In genomic region chr16:72935896-72936295, GRCh38 we compare ENCODE assay signal across 26 cellular contexts.
A peak's percentile ranks its signal among the peaks of the same experiment; 100 is the strongest.
DNase-seq lines count a peak whose midpoint lies in the region; ATAC-seq and TF ChIP-seq lines count a peak whose summit lies in the region.
"Had no signal": no experiment of that assay in that cellular context is flagged by ENCODE, and none has a peak within 500 bp of the region (broad histone marks: within the 10 kb centered on the region; RNA-seq: fewer than 3 reads in every experiment).

No MANE protein-coding gene starts in this region.

- H3K4me3 ChIP-seq in fibroblast of mammary gland (ENCODE audit: control insufficient read depth, low read depth, low read length): no peak overlapping the region
- H3K4me3 ChIP-seq in testis: no peak overlapping the region
- H3K4me3 ChIP-seq: dorsolateral prefrontal cortex, GM12878, upper lobe of left lung had no signal

- intact Hi-C loops in testis (cut with DNase I; ENCODE audit: low total_unique reads) (loop anchor here (5.0 to 10.0 kb wide), 2 partner anchors 49 to 121 kb away; no protein-coding TSS in a partner anchor), CD14-positive monocyte (cut with micrococcal nuclease) (loop anchor here (10.0 kb wide), 2 partner anchors 109 to 731 kb away; partner anchors contain the start of gene ZFHX3 (in 1 of the 2))

- TF ChIP-seq CTCF in fibroblast of mammary gland (conservative IDR thresholded peaks at IDR 0.05; ENCODE audit: control insufficient read depth, insufficient read depth, low read depth, low read length) (no peak), neural crest cell (conservative IDR thresholded peaks at IDR 0.05) (no peak), testis (IDR thresholded peaks at IDR 0.05) (no peak), CD14-positive monocyte (IDR thresholded peaks at IDR 0.05) (no peak)

- H3K4me1 ChIP-seq in testis: peaks cover 28% of the 10 kb centered on the region

- no peaks in the 10 kb centered on the region for H3K9me3 ChIP-seq in testis
- H3K9me3 ChIP-seq: upper lobe of left lung had no signal

- WGBS in testis, 2 donors: 46 to 69% methylated on average over 6 of the region's 6 CpGs

- no peak overlapping the region for H3K27ac ChIP-seq in testis
- H3K27ac ChIP-seq: dorsolateral prefrontal cortex, HL-60, upper lobe of left lung had no signal

- H3K27me3 Mint-ChIP-seq in neural crest cell (ENCODE audit: low read depth) (no peaks in the 10 kb centered on the region), CD14-positive monocyte (ENCODE audit: low read depth in 3 of 3) (no peaks in the 10 kb centered on the region)
- H3K27me3 Mint-ChIP-seq: activated naive CD8-positive, alpha-beta T cell had no signal

- H3K36me3 Mint-ChIP-seq in neural crest cell (ENCODE audit: low read depth): peaks cover 4% of the 10 kb centered on the region
- peaks cover 20 to 25% of the 10 kb centered on the region in 2 donors for H3K36me3 Mint-ChIP-seq in CD14-positive monocyte
- H3K36me3 Mint-ChIP-seq: activated CD4-positive, alpha-beta memory T cell treated with anti-CD3 and anti-CD28 coated beads for 36 hours; activated naive CD8-positive, alpha-beta T cell had no signal

- no peaks in the 10 kb centered on the region for H3K27me3 ChIP-seq in testis
- H3K27me3 ChIP-seq: dorsolateral prefrontal cortex, upper lobe of left lung had no signal

- TF ChIP-seq EP300 in Ishikawa (IDR thresholded peaks at IDR 0.05; ENCODE audit: borderline replicate concordance): no peak

- H3K4me1 Mint-ChIP-seq in neural crest cell: peaks cover 84% of the 10 kb centered on the region
- H3K4me1 Mint-ChIP-seq in CD14-positive monocyte: peaks cover 59% of the 10 kb centered on the region

- H3K36me3 ChIP-seq in testis (ENCODE audit: low read depth, missing control alignments): no peaks in the 10 kb centered on the region
- H3K36me3 ChIP-seq: upper lobe of left lung had no signal

- H3K27ac Mint-ChIP-seq in neural crest cell (ENCODE audit: unreplicated experiment) (no peak overlapping the region), CD14-positive monocyte (peak overlapping the region in 2 of 7 donors; percentile 71 to 85)
- H3K27ac Mint-ChIP-seq: activated CD4-positive, alpha-beta memory T cell treated with anti-CD3 and anti-CD28 coated beads for 36 hours; activated naive CD8-positive, alpha-beta T cell; activated T-helper 17 cell treated with anti-CD3 and anti-CD28 coated beads, Interleukin-2, amount 50 U/mL, for 72 hours; T-helper 1 cell treated with Interleukin-12 subunit alpha and Interleukin-12 subunit beta and Interleukin-4 antibody, amounts not matched to agents 30 μg/mL and 1 μg/mL, for 36 hours had no signal

- DNase-seq in fibroblast of mammary gland (ENCODE audit: low read depth) (peak; percentile 18), neural crest cell (ENCODE audit: low read depth, low spot score) (no peak), testis (peak; percentile 59), cerebellar cortex (ENCODE audit: low spot score) (no peak), CD14-positive monocyte (ENCODE audit: low spot score) (no peak)
- DNase-seq: activated CD4-positive, alpha-beta memory T cell treated with anti-CD3 and anti-CD28 coated beads for 36 hours; activated CD4-positive, CD25-positive, alpha-beta regulatory T cell treated with anti-CD3 and anti-CD28 coated beads, Interleukin-2, amount 50 U/mL, for 72 hours; activated CD8-positive, alpha-beta memory T cell treated with anti-CD3 and anti-CD28 coated beads, Interleukin-2, amount 50 U/mL, for 48 hours; aorta; central memory CD4-positive, alpha-beta T cell; dorsolateral prefrontal cortex; mammary epithelial cell; MV-4-11; NCI-H146; NCI-H2107; NCI-H446; NCI-H82; stimulated activated CD4-positive, alpha-beta T cell treated with anti-CD3 and anti-CD28 coated beads, Interleukin-2, amount 100 ng/mL, for 24 hours; upper lobe of left lung had no signal

- TF ChIP-seq POLR2A in testis (IDR thresholded peaks at IDR 0.05): no peak

- H3K9me3 Mint-ChIP-seq in neural crest cell: no peaks in the 10 kb centered on the region
- H3K9me3 Mint-ChIP-seq in CD14-positive monocyte: no peaks in the 10 kb centered on the region
- H3K9me3 Mint-ChIP-seq: activated CD4-positive, alpha-beta memory T cell treated with anti-CD3 and anti-CD28 coated beads for 36 hours; activated T-helper 17 cell treated with anti-CD3 and anti-CD28 coated beads, Interleukin-2, amount 50 U/mL, for 72 hours; T-helper 1 cell treated with Interleukin-12 subunit alpha and Interleukin-12 subunit beta and Interleukin-4 antibody, amounts not matched to agents 30 μg/mL and 1 μg/mL, for 36 hours had no signal

- no peak for ATAC-seq in GM19395 (IDR thresholded peaks at IDR 0.05; ENCODE audit: unreplicated experiment)
- ATAC-seq: activated T-helper 17 cell treated with anti-CD3 and anti-CD28 coated beads, Interleukin-2, amount 50 U/mL, for 72 hours; GM12878 had no signal

- no peak for TF ChIP-seq RAD21 in Ishikawa (IDR thresholded peaks at IDR 0.05; ENCODE audit: low read depth)

- H3K4me3 Mint-ChIP-seq in neural crest cell (peak overlapping the region; percentile 24), CD14-positive monocyte (no peak overlapping the region)
- H3K4me3 Mint-ChIP-seq: activated CD4-positive, alpha-beta memory T cell treated with anti-CD3 and anti-CD28 coated beads for 36 hours; activated naive CD8-positive, alpha-beta T cell; activated T-helper 17 cell treated with anti-CD3 and anti-CD28 coated beads, Interleukin-2, amount 50 U/mL, for 72 hours; T-helper 1 cell treated with Interleukin-12 subunit alpha and Interleukin-12 subunit beta and Interleukin-4 antibody, amounts not matched to agents 30 μg/mL and 1 μg/mL, for 36 hours had no signal

TF ChIP-seq in Ishikawa, 13 proteins besides CTCF, POLR2A, EP300 and RAD21:
- TF ChIP-seq CREB1 (IDR thresholded peaks at IDR 0.05; ENCODE audit: low read depth) (no peak), USF1 (IDR thresholded peaks at IDR 0.05) (0 out of 2 replicates have a peak, but pooled peaks have one; percentile 21)

Comparison
In these comparisons a context has a peak if more than half of its experiments do, and no peak if none do; other contexts are left out.
1. DNase-seq: peak in fibroblast of mammary gland (single experiment) and testis (single experiment); none in neural crest cell (single experiment), cerebellar cortex (single experiment) and CD14-positive monocyte (single experiment).